Comparison of ENCODE assay signal across 8 cellular contexts in genomic region chr1:235867903-235868469, GRCh38. TPM values are rescaled to one million over a fixed set of nuclear protein-coding genes. Genes with fewer than 3 reads are reported as not detected.
DNase-seq lines count a peak whose midpoint lies in the region; ATAC-seq and TF ChIP-seq lines count a peak whose summit lies in the region.

No MANE protein-coding gene starts in this region.

- H3K4me3 ChIP-seq in HCT116 (replicated peaks in 1 of 2; ENCODE audit: low read depth in 1 of 2, low read length in 2 of 2) (peak overlapping the region in 1 of 2 experiments; percentile 66; a peak in 3 of 4 replicates), SU-DHL-6 (ENCODE audit: insufficient read depth, low read length, poor library complexity, severe bottlenecking) (peak overlapping the region; percentile 64), endocrine pancreas (ENCODE audit: control insufficient read depth, insufficient read depth, low read length) (peak overlapping the region; percentile 86)

- ATAC-seq in HCT116 (no peak), GM19397 (IDR thresholded peaks at IDR 0.05; ENCODE audit: unreplicated experiment) (no peak)

- no peaks in the 10 kb centered on the region for H3K36me3 ChIP-seq in HCT116 (ENCODE audit: control insufficient read depth in 1 of 2, insufficient read depth in 2 of 2, low read length in 2 of 2)
- no peaks in the 10 kb centered on the region for H3K36me3 ChIP-seq in SU-DHL-6 (ENCODE audit: low read length)
- H3K36me3 ChIP-seq in endocrine pancreas (ENCODE audit: control insufficient read depth, insufficient read depth, low read length): no peaks in the 10 kb centered on the region

- H3K27me3 ChIP-seq in HCT116 (ENCODE audit: insufficient read depth, low read length): no peaks in the 10 kb centered on the region
- no peaks in the 10 kb centered on the region for H3K27me3 ChIP-seq in SU-DHL-6 (ENCODE audit: low read length)
- no peaks in the 10 kb centered on the region for H3K27me3 ChIP-seq in endocrine pancreas (ENCODE audit: control insufficient read depth, insufficient read depth, low read length)

- H2AFZ ChIP-seq in HCT116 (ENCODE audit: low read depth, low read length, poor library complexity, severe bottlenecking): no peak overlapping the region
- H2AFZ ChIP-seq in SU-DHL-6 (ENCODE audit: low read depth, low read length, severe bottlenecking): peak overlapping the region; percentile 54

- DNase-seq in GM10248 (ENCODE audit: extremely low spot score) (peak; percentile 54), HCT116 (ENCODE audit: low read depth, low spot score) (no peak), dedifferentiated amniotic fluid mesenchymal stem cell (ENCODE audit: extremely low spot score) (no peak), kidney glomerular epithelial cell (lab: John Stamatoyannopoulos, UW) (no peak)
- DNase-seq in stimulated activated CD8-positive, alpha-beta memory T cell treated with anti-CD3 and anti-CD28 coated beads, Interleukin-15, amount 100 ng/mL, for 1 hour (ENCODE audit: low read depth): peak; percentile 17

- peaks cover 12% of the 10 kb centered on the region for H3F3A ChIP-seq in SU-DHL-6 (ENCODE audit: insufficient read depth)

- no peak for TF ChIP-seq POLR2A in HCT116 (IDR thresholded peaks at IDR 0.05; ENCODE audit: borderline replicate concordance, extremely low read depth, insufficient read depth, insufficient read length)

- intact Hi-C loops in HCT116 (cut with micrococcal nuclease): loop anchor here (5.0 kb wide), 2 partner anchors 44 to 79 kb away; no protein-coding TSS in a partner anchor

- no peaks in the 10 kb centered on the region for H3K79me2 ChIP-seq in HCT116 (ENCODE audit: insufficient read depth, low read length)
- H3K79me2 ChIP-seq in SU-DHL-6 (ENCODE audit: insufficient read depth, low read length): no peaks in the 10 kb centered on the region

- H3K9me3 ChIP-seq in HCT116 (ENCODE audit: control insufficient read depth in 1 of 2, insufficient read depth in 1 of 2, low read depth in 1 of 2, low read length in 2 of 2) (no peaks in the 10 kb centered on the region), SU-DHL-6 (ENCODE audit: insufficient read depth, low read length) (no peaks in the 10 kb centered on the region), endocrine pancreas (ENCODE audit: control insufficient read depth, low read length) (no peaks in the 10 kb centered on the region)

- H3K4me1 ChIP-seq in HCT116 (ENCODE audit: control insufficient read depth in 1 of 2, insufficient read depth in 2 of 2, low read length in 2 of 2): peaks cover 7 to 16% of the 10 kb centered on the region in 2 experiments; a peak in 2 of 4 replicates
- peaks cover 11% of the 10 kb centered on the region for H3K4me1 ChIP-seq in endocrine pancreas (ENCODE audit: control insufficient read depth, insufficient read depth, low read length)

- no TSS peak for BruUV-seq in HCT116 (replicated peaks; lab: Mats Ljungman, UMichigan)

- RAD21 ChIA-PET in HCT116 (lab: Charles Lee; ENCODE audit: low non-redundant PET in 1 of 2, low total read pairs in 2 of 2, uncharacterized antibody in 2 of 2, unreplicated experiment in 2 of 2): no interaction called here

- no peak for TF ChIP-seq RAD21 in HCT116 (IDR thresholded peaks at IDR 0.05; ENCODE audit: low read depth)

- peak overlapping the region; percentile 87 for H3K4me2 ChIP-seq in HCT116 (ENCODE audit: low read length)
- peak overlapping the region; percentile 70 for H3K4me2 ChIP-seq in SU-DHL-6 (ENCODE audit: low read depth, low read length, poor library complexity, severe bottlenecking)

- CTCF ChIA-PET in GM10248 (lab: Yijun Ruan, JAX): interaction anchor here (1.9 to 2.0 kb wide), 3 partner anchors 22 to 107 kb away, joined by 5 to 6 read pairs (median 5); no protein-coding TSS in a partner anchor
- CTCF ChIA-PET in HCT116 (lab: Charles Lee): no interaction called here

- POLR2A ChIA-PET in GM10248 (lab: Yijun Ruan, JAX) (no interaction called here), HCT116 (lab: Charles Lee) (interaction anchor here (0.8 kb wide), 1 partner anchor 18 kb away, joined by 3 read pairs; no protein-coding TSS in a partner anchor)

- H3K9me2 ChIP-seq in HCT116 (ENCODE audit: insufficient read depth) (no peaks in the 10 kb centered on the region), SU-DHL-6 (replicated peaks; ENCODE audit: insufficient read depth, low read length) (no peaks in the 10 kb centered on the region)

- H3K9ac ChIP-seq in HCT116 (ENCODE audit: low read length) (peak overlapping the region; percentile 62), SU-DHL-6 (ENCODE audit: low read length) (peak overlapping the region; percentile 61), endocrine pancreas (ENCODE audit: control insufficient read depth, insufficient read depth, low read length) (no peak overlapping the region)

- H4K20me1 ChIP-seq in HCT116 (ENCODE audit: insufficient read depth): no peaks in the 10 kb centered on the region
- H4K20me1 ChIP-seq in SU-DHL-6 (ENCODE audit: low read depth, low read length): no peaks in the 10 kb centered on the region

- TF ChIP-seq CTCF in GM10248 (IDR thresholded peaks at IDR 0.05; ENCODE audit: control extremely low read depth, extremely low read depth, low read depth, missing control alignments) (no peak), HCT116 (IDR thresholded peaks at IDR 0.05 in 2 of 3, conservative IDR thresholded peaks at IDR 0.05 in 1 of 3; ENCODE audit: borderline replicate concordance in 1 of 3, insufficient read depth in 1 of 3, low read depth in 2 of 3, low read length in 2 of 3) (no peak), SU-DHL-6 (IDR thresholded peaks at IDR 0.05; ENCODE audit: insufficient read depth, low read length, poor library complexity, severe bottlenecking) (no peak)

- H3K27ac ChIP-seq in HCT116 (ENCODE audit: low read depth, low read length) (no peak overlapping the region), SU-DHL-6 (ENCODE audit: low read depth, low read length) (peak overlapping the region; percentile 80)

TF ChIP-seq in HCT116, 20 proteins besides CTCF, POLR2A, EP300 and RAD21:
- no peak for TF ChIP-seq ATF3 (IDR thresholded peaks at IDR 0.05)
- no peak for TF ChIP-seq JUND (IDR thresholded peaks at IDR 0.05)
- TF ChIP-seq SRF (IDR thresholded peaks at IDR 0.05; ENCODE audit: low read depth): no peak
- TF ChIP-seq YY1 (IDR thresholded peaks at IDR 0.05; ENCODE audit: extremely low read depth, insufficient replicate concordance, low read depth, low read length): no peak
- TF ChIP-seq TCF7L2 (IDR thresholded peaks at IDR 0.05; ENCODE audit: borderline replicate concordance, extremely low read depth, insufficient read depth, insufficient read length): no peak
- TF ChIP-seq ZFX (IDR thresholded peaks at IDR 0.05): no peak
- TF ChIP-seq CBX3 (IDR thresholded peaks at IDR 0.05; ENCODE audit: low read depth): no peak
- no peak for TF ChIP-seq EZH2phosphoT487 (IDR thresholded peaks at IDR 0.05; ENCODE audit: borderline replicate concordance)
- TF ChIP-seq ZNF274 (IDR thresholded peaks at IDR 0.05; ENCODE audit: low read depth, low read length): no peak
- TF ChIP-seq ELF1 (IDR thresholded peaks at IDR 0.05; ENCODE audit: borderline replicate concordance, low read depth): no peak
- TF ChIP-seq CEBPB (IDR thresholded peaks at IDR 0.05; ENCODE audit: low read depth): no peak
- TF ChIP-seq, protein P1, sequence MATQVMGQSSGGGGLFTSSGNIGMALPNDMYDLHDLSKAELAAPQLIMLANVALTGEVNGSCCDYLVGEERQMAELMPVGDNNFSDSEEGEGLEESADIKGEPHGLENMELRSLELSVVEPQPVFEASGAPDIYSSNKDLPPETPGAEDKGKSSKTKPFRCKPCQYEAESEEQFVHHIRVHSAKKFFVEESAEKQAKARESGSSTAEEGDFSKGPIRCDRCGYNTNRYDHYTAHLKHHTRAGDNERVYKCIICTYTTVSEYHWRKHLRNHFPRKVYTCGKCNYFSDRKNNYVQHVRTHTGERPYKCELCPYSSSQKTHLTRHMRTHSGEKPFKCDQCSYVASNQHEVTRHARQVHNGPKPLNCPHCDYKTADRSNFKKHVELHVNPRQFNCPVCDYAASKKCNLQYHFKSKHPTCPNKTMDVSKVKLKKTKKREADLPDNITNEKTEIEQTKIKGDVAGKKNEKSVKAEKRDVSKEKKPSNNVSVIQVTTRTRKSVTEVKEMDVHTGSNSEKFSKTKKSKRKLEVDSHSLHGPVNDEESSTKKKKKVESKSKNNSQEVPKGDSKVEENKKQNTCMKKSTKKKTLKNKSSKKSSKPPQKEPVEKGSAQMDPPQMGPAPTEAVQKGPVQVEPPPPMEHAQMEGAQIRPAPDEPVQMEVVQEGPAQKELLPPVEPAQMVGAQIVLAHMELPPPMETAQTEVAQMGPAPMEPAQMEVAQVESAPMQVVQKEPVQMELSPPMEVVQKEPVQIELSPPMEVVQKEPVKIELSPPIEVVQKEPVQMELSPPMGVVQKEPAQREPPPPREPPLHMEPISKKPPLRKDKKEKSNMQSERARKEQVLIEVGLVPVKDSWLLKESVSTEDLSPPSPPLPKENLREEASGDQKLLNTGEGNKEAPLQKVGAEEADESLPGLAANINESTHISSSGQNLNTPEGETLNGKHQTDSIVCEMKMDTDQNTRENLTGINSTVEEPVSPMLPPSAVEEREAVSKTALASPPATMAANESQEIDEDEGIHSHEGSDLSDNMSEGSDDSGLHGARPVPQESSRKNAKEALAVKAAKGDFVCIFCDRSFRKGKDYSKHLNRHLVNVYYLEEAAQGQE (IDR thresholded peaks at IDR 0.05; ENCODE audit: low read depth): no peak
- TF ChIP-seq SIN3A (IDR thresholded peaks at IDR 0.05; ENCODE audit: low read depth): no peak
- TF ChIP-seq EGR1 (IDR thresholded peaks at IDR 0.05; ENCODE audit: low read depth): no peak
- TF ChIP-seq, protein P2, sequence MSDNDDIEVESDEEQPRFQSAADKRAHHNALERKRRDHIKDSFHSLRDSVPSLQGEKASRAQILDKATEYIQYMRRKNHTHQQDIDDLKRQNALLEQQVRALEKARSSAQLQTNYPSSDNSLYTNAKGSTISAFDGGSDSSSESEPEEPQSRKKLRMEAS (IDR thresholded peaks at IDR 0.05): no peak

RNA-seq across cellular contexts. Expression of gene LYST, which starts 1.3 kb away (rescaled TPM):
- 6.6 TPM for total RNA-seq in HCT116 (2021; ENCODE audit: unreplicated experiment)
- 2.4 and 2.6 TPM in 2 replicates for polyA plus RNA-seq in HCT116 (2012)

Comparison
In these comparisons a context has a peak if more than half of its experiments do, and no peak if none do; other contexts are left out.
1. DNase-seq: peak in GM10248 (single experiment) and stimulated activated CD8-positive, alpha-beta memory T cell treated with anti-CD3 and anti-CD28 coated beads, Interleukin-15, amount 100 ng/mL, for 1 hour (single experiment); none in HCT116 (single experiment), dedifferentiated amniotic fluid mesenchymal stem cell (single experiment) and kidney glomerular epithelial cell (single experiment).